1 cellular context compared by ENCODE assay signal in genomic region chrX:24014388-24015018, GRCh38.
TF ChIP-seq lines count a peak whose summit lies in the region.

No MANE protein-coding gene starts in this region.

TF ChIP-seq in WTC11, 78 proteins besides CTCF, POLR2A, EP300 and RAD21 (continued from another document):
- TF ChIP-seq ATF3 (CRISPR knock-in tag; conservative IDR thresholded peaks at IDR 0.05), result no peak
- TF ChIP-seq GABPB1 (CRISPR knock-in tag; IDR thresholded peaks at IDR 0.05), result no peak
- no peak for TF ChIP-seq ERG (CRISPR knock-in tag; IDR thresholded peaks at IDR 0.05)
- TF ChIP-seq GTF2I (CRISPR knock-in tag; conservative IDR thresholded peaks at IDR 0.05), result no peak
- TF ChIP-seq ZNF425 (CRISPR knock-in tag; conservative IDR thresholded peaks at IDR 0.05), result no peak
- no peak for TF ChIP-seq FOXJ3 (CRISPR knock-in tag; IDR thresholded peaks at IDR 0.05; ENCODE audit: borderline replicate concordance)
- TF ChIP-seq CDX4 (CRISPR knock-in tag; IDR thresholded peaks at IDR 0.05; ENCODE audit: borderline replicate concordance), result no peak
- TF ChIP-seq ZNF138 (CRISPR knock-in tag; conservative IDR thresholded peaks at IDR 0.05), result no peak
- TF ChIP-seq NR1H2 (CRISPR knock-in tag; IDR thresholded peaks at IDR 0.05), result no peak
- TF ChIP-seq TP53 (CRISPR knock-in tag; IDR thresholded peaks at IDR 0.05), result no peak
- TF ChIP-seq ZNF416 (CRISPR knock-in tag; IDR thresholded peaks at IDR 0.05), result no peak
